ENCODE assay signal across 1 cellular context in the genomic region with DNA sequence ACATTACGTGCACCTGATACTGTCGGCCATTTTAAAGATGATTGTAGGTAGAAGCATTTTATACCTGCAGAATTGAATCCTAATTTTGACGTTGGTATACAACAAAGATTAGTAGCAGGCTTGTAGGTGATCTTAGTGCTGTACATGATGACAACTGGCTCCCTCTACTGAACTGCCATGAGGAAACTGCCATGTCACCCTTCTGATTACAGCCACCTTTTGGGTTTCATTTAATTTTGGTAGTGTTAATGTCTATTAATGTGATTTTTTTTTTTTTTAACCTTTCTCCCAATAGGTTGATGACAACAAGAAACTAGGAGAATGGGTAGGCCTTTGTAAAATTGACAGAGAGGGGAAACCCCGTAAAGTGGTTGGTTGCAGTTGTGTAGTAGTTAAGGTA.
TF ChIP-seq lines count a peak whose summit lies in the region.

No MANE protein-coding gene starts in this region.

TF ChIP-seq in K562, 482 proteins besides CTCF, POLR2A, EP300 and RAD21:
- TF ChIP-seq TFAM (CRISPR knock-in tag; conservative IDR thresholded peaks at IDR 0.05) (no peak), MAFF (IDR thresholded peaks at IDR 0.05; ENCODE audit: low read length) (peak; percentile 58; the same call in 1 of the 2 replicates), SMARCA4 (IDR thresholded peaks at IDR 0.05) (0 out of 2 replicates have a peak, but pooled peaks have one; percentile 23), RBM39 (optimal IDR thresholded peaks at IDR 0.05; ENCODE audit: low read depth, low read length) (no peak), ZNF644 (tag; IDR thresholded peaks at IDR 0.05; ENCODE audit: low read depth) (no peak), GMEB1 (CRISPR knock-in tag; IDR thresholded peaks at IDR 0.05) (no peak), HDAC8 (tag; IDR thresholded peaks at IDR 0.05) (no peak), MAFK (IDR thresholded peaks at IDR 0.05; ENCODE audit: low read length) (peak; percentile 47; the same call in 1 of the 2 replicates), MTF1 (CRISPR knock-in tag; IDR thresholded peaks at IDR 0.05; ENCODE audit: borderline replicate concordance) (no peak), PPARD (CRISPR knock-in tag; IDR thresholded peaks at IDR 0.05) (no peak), BRCA1 (IDR thresholded peaks at IDR 0.05) (no peak), BRCA1 (CRISPR knock-in tag; IDR thresholded peaks at IDR 0.05) (no peak), YY1 (IDR thresholded peaks at IDR 0.05; ENCODE audit: borderline replicate concordance in 1 of 3, control insufficient read depth in 1 of 3, extremely low read depth in 1 of 3, insufficient read depth in 3 of 3, insufficient read length in 1 of 3, insufficient replicate concordance in 2 of 3, low read depth in 1 of 3, low read length in 2 of 3) (peak in 1 of 3 experiments; percentile 9), MBD1 (CRISPR knock-in tag; IDR thresholded peaks at IDR 0.05) (no peak), NFE2 (IDR thresholded peaks at IDR 0.05; ENCODE audit: low read depth) (peak; percentile 87), SMARCE1 (IDR thresholded peaks at IDR 0.05) (0 out of 2 replicates have a peak, but pooled peaks have one; percentile 13), POLR2H (tag; IDR thresholded peaks at IDR 0.05; ENCODE audit: low read depth) (peak; percentile 30; the same call in 1 of the 2 replicates), ZNF165 (CRISPR knock-in tag; IDR thresholded peaks at IDR 0.05; ENCODE audit: borderline replicate concordance) (no peak), POLR3A (IDR thresholded peaks at IDR 0.05; ENCODE audit: borderline replicate concordance, extremely low read depth, insufficient read depth, insufficient read length) (no peak), BDP1 (IDR thresholded peaks at IDR 0.05; ENCODE audit: insufficient read depth, insufficient read length) (no peak), BRF1 (IDR thresholded peaks at IDR 0.05; ENCODE audit: borderline replicate concordance, extremely low read depth, insufficient read length) (no peak), BACH1 (tag; IDR thresholded peaks at IDR 0.05) (no peak), MAFG (tag; conservative IDR thresholded peaks at IDR 0.05) (peak; percentile 87), TEAD4 (IDR thresholded peaks at IDR 0.05; ENCODE audit: low read length) (no peak), TEAD4 (CRISPR knock-in tag; IDR thresholded peaks at IDR 0.05; ENCODE audit: borderline replicate concordance) (no peak), CHD4 (IDR thresholded peaks at IDR 0.05; ENCODE audit: insufficient read depth, insufficient replicate concordance, low read depth, low read length, poor library complexity, severe bottlenecking) (no peak), ZNF717 (CRISPR knock-in tag; IDR thresholded peaks at IDR 0.05) (no peak), FOXK1 (CRISPR knock-in tag; IDR thresholded peaks at IDR 0.05; ENCODE audit: borderline replicate concordance) (no peak), C11orf30 (IDR thresholded peaks at IDR 0.05; ENCODE audit: low read depth) (peak; percentile 79), ZNF316 (IDR thresholded peaks at IDR 0.05) (peak; percentile 90), ETV6 (IDR thresholded peaks at IDR 0.05; ENCODE audit: borderline replicate concordance in 1 of 2, low read depth in 2 of 2, low read length in 1 of 2) (no peak), ETV6 (CRISPR knock-in tag; IDR thresholded peaks at IDR 0.05; ENCODE audit: borderline replicate concordance) (no peak), NFE2L1 (tag; IDR thresholded peaks at IDR 0.05; ENCODE audit: borderline replicate concordance, low read depth) (peak; percentile 49), ZNF511 (CRISPR knock-in tag; IDR thresholded peaks at IDR 0.05) (no peak)
TF ChIP-seq in K562: peak in this region for 11.
